Comparison of ENCODE assay signal across 8 cellular contexts in genomic region chr9:125706661-125707539, GRCh38. TPM values are rescaled to one million over a fixed set of nuclear protein-coding genes. Genes with fewer than 3 reads are reported as not detected.
DNase-seq lines count a peak whose midpoint lies in the region; ATAC-seq, FAIRE-seq and TF ChIP-seq lines count a peak whose summit lies in the region.

MAPKAP1 (minus strand) TSS chr9:125707208; CDS start chr9:125672574, 34,634 bp downstream.

- H3K4me3 Mint-ChIP-seq in nephron = peak within 1 kb of the TSS; percentile 85 to 90 (median 88)

- H3K27me3 Mint-ChIP-seq in nephron (ENCODE audit: low read depth) = no peaks in the 10 kb centered on the region

- H3K79me2 ChIP-seq in MM.1S (ENCODE audit: low read length) = peaks cover 47% of the 10 kb centered on the region

- H3K4me1 ChIP-seq in MM.1S (ENCODE audit: low read length) = peaks cover 15% of the 10 kb centered on the region; the same call in 1 of the 2 replicates

- H3K27ac Mint-ChIP-seq in nephron = peak within 1 kb of the TSS; percentile 68 to 86 (median 81)

- ATAC-seq in stimulated activated naive CD8-positive, alpha-beta T cell treated with anti-CD3 and anti-CD28 coated beads, Interleukin-15, Interleukin-2, amounts not matched to agents 100 U/mL and 50 U/mL, for 24 hours = peak; percentile 100

- peak; percentile 68 for FAIRE-seq in G401.6 (lab: Jason Lieb, UNC)

- peaks cover 24% of the 10 kb centered on the region for H3K4me1 Mint-ChIP-seq in nephron

- H3K27me3 ChIP-seq in MM.1S (replicated peaks; ENCODE audit: insufficient read depth, low read length) = no peaks in the 10 kb centered on the region

- TF ChIP-seq CTCF in MM.1S (IDR thresholded peaks at IDR 0.05; ENCODE audit: low read length) (no peak), fibroblast of the aortic adventitia (IDR thresholded peaks at IDR 0.05; ENCODE audit: insufficient read depth, low read length) (no peak), nephron (IDR thresholded peaks at IDR 0.05; ENCODE audit: unreplicated experiment in 3 of 3) (no peak)

- peak; percentile 95 for DNase-seq in HCEC 1CT
- peak; percentile 97 for DNase-seq in MM.1S
- peak; percentile 90 for DNase-seq in SHP77 treated with DMSO at 0.1 percent for 48 hours (lab: John Stamatoyannopoulos, UW)
- peak; percentile 98 for DNase-seq in activated effector memory CD4-positive, alpha-beta T cell treated with anti-CD3 and anti-CD28 coated beads, Interleukin-2, amount 50 U/mL, for 16 hours
- DNase-seq in fibroblast of the aortic adventitia (ENCODE audit: low read depth) = peak; percentile 96
- peak; percentile 97 for DNase-seq in stimulated activated naive CD8-positive, alpha-beta T cell treated with anti-CD3 and anti-CD28 coated beads, Interleukin-15, Interleukin-2, amounts not matched to agents 100 U/mL and 50 U/mL, for 24 hours

- H3K4me2 ChIP-seq in MM.1S (ENCODE audit: low read depth, low read length) = peak within 1 kb of the TSS; percentile 75

- H3K36me3 Mint-ChIP-seq in nephron (ENCODE audit: low read depth) = peaks cover 6% of the 10 kb centered on the region

- peak within 1 kb of the TSS; percentile 78 for H3K4me3 ChIP-seq in MM.1S (ENCODE audit: low read length)
- peak within 1 kb of the TSS; percentile 89 for H3K4me3 ChIP-seq in fibroblast of the aortic adventitia (ENCODE audit: low read depth, low read length)

- H3K9me3 Mint-ChIP-seq in nephron = no peaks in the 10 kb centered on the region

- H3K36me3 ChIP-seq in MM.1S (replicated peaks; ENCODE audit: insufficient read depth, low read length) = no peaks in the 10 kb centered on the region

- H2AFZ ChIP-seq in MM.1S (ENCODE audit: low read length) = peak within 1 kb of the TSS; percentile 89

- no peaks in the 10 kb centered on the region for H4K20me1 ChIP-seq in MM.1S (ENCODE audit: insufficient read depth, low read length)

- no peaks in the 10 kb centered on the region for H3K9me3 ChIP-seq in MM.1S (replicated peaks; ENCODE audit: insufficient read depth, low read length)

- peak within 1 kb of the TSS; percentile 73 for H3K9ac ChIP-seq in MM.1S (ENCODE audit: low read length)

- H3F3A ChIP-seq in MM.1S (ENCODE audit: insufficient read depth, low read length) = no peaks in the 10 kb centered on the region

- H3K27ac ChIP-seq in MM.1S (ENCODE audit: low read length) = peak within 1 kb of the TSS; percentile 22; the same call in 1 of the 2 replicates

- H3K9me2 ChIP-seq in MM.1S (replicated peaks; ENCODE audit: insufficient read depth, low read length) = no peaks in the 10 kb centered on the region

RNA-seq across cellular contexts. Expression of gene MAPKAP1, which starts in this region (rescaled TPM):
- total RNA-seq in fibroblast of the aortic adventitia (ENCODE audit: low replicate concordance) = 90.6 and 95.0 TPM in 2 replicates

Comparison
In these comparisons a context has a peak if more than half of its experiments do, and no peak if none do; other contexts are left out.
1. Peak in every context shown above with its lines: DNase-seq, ATAC-seq, H3K4me3 ChIP-seq and H3K27ac ChIP-seq.